ENCODE assay signal across 8 cellular contexts in the genomic region with DNA sequence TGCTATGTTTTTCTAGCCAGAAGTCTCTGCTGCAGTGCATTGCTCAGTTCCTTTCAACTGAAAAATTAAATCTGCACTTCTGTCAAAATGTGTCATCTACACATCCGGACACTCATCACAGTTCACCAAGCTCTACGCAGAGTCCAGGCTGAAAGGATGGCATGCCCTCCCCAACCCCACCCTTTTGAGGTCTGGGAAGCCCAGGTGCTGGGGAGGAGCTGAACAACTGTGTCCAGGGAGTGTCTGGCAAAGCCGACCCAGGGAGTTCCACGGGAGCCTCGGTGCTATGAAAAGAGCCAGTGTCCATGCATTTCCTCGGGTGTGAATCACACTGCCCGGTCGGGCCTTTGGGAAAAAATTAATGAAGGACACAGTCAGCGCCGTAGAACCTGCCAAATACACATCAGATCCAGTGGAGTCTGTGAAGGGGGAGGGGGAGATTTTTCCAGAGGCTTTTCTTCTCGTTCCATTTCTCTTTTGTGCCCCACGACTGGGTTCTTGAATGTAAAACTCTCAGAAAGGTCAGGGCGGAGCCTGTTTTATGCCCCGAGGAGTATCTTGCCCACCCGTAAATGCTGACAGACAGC. TPM values are rescaled to one million over a fixed set of nuclear protein-coding genes. Genes with fewer than 3 reads are reported as not detected.
A peak's percentile ranks its signal among the peaks of the same experiment; 100 is the strongest.
DNase-seq lines count a peak whose midpoint lies in the region; ATAC-seq, FAIRE-seq and TF ChIP-seq lines count a peak whose summit lies in the region.

No MANE protein-coding gene starts in this region.

- no peak for TF ChIP-seq POLR2A in H1 (IDR thresholded peaks at IDR 0.05; ENCODE audit: control extremely low read depth in 1 of 2, low read depth in 2 of 2, low read length in 2 of 2)
- no peak for TF ChIP-seq POLR2A in suprapubic skin (IDR thresholded peaks at IDR 0.05)

- no peak overlapping the region for H2BK12ac ChIP-seq in H1 (ENCODE audit: low read depth, low read length)

- peak overlapping the region; percentile 54; the same call in 1 of the 2 replicates for H2AFZ ChIP-seq in H1 (ENCODE audit: low read length)

- peaks cover 0 to 38% of the 10 kb centered on the region in 2 experiments; a peak in 3 of 4 replicates for H3K79me2 ChIP-seq in H1 (ENCODE audit: control insufficient read depth in 1 of 2, insufficient read depth in 2 of 2, low read length in 2 of 2)
- peaks cover 21% of the 10 kb centered on the region for H3K79me2 ChIP-seq in mesendoderm (ENCODE audit: control insufficient read depth, insufficient read depth, low read length)

- H3K27me3 Mint-ChIP-seq in activated CD4-positive, alpha-beta memory T cell treated with anti-CD3 and anti-CD28 coated beads, Interleukin-2, amount 10 ng/mL, durations not matched to agents 7 days and 5 days: peaks cover 35% of the 10 kb centered on the region

- peaks cover 25% of the 10 kb centered on the region for H3K4me1 Mint-ChIP-seq in activated CD4-positive, alpha-beta memory T cell treated with anti-CD3 and anti-CD28 coated beads, Interleukin-2, amount 10 ng/mL, durations not matched to agents 7 days and 5 days

- peak overlapping the region; percentile 65 to 89 (median 77) for H3K4me3 ChIP-seq in H1 (ENCODE audit: extremely low read depth in 1 of 4, insufficient read depth in 2 of 4, low read depth in 3 of 4, low read length in 4 of 4)
- H3K4me3 ChIP-seq in mesendoderm (ENCODE audit: low read length): peak overlapping the region; percentile 50
- peak overlapping the region; percentile 79 for H3K4me3 ChIP-seq in suprapubic skin

- H2BK120ac ChIP-seq in H1 (replicated peaks; ENCODE audit: low read depth, low read length) (peak overlapping the region; percentile 11), mesendoderm (ENCODE audit: low read depth, low read length) (no peak overlapping the region)

- no peak overlapping the region for H2BK15ac ChIP-seq in H1 (ENCODE audit: low read length)
- no peak overlapping the region for H2BK15ac ChIP-seq in mesendoderm (replicated peaks; ENCODE audit: low read depth)

- H3K56ac ChIP-seq in H1 (replicated peaks; ENCODE audit: insufficient read length, low read depth, low read length): no peak overlapping the region
- peak overlapping the region; percentile 89 for H3K56ac ChIP-seq in mesendoderm (ENCODE audit: low read length)

- no peaks in the 10 kb centered on the region for H3K36me3 ChIP-seq in H1 (ENCODE audit: control insufficient read depth in 2 of 4, insufficient read depth in 4 of 4, low read length in 3 of 4)
- H3K36me3 ChIP-seq in mesendoderm (ENCODE audit: control insufficient read depth, insufficient read depth, low read length): no peaks in the 10 kb centered on the region
- H3K36me3 ChIP-seq in suprapubic skin: no peaks in the 10 kb centered on the region

- H3K4me2 ChIP-seq in H1 (ENCODE audit: insufficient read depth in 1 of 2, low read depth in 2 of 2, low read length in 2 of 2) (peak overlapping the region; percentile 78 to 90), mesendoderm (ENCODE audit: low read length) (peak overlapping the region; percentile 53)

- peak overlapping the region; percentile 78 for H3K27ac Mint-ChIP-seq in activated CD4-positive, alpha-beta memory T cell treated with anti-CD3 and anti-CD28 coated beads, Interleukin-2, amount 10 ng/mL, durations not matched to agents 7 days and 5 days

- DNase-seq in GM10266 (ENCODE audit: extremely low spot score) (peak; percentile 35), M059J (ENCODE audit: low read depth) (peak; percentile 75), H1 (ENCODE audit: low read depth in 1 of 2, low spot score in 2 of 2) (no peak), mesendoderm (no peak), suprapubic skin (ENCODE audit: low spot score in 2 of 2) (peak in 1 of 2 donors; percentile 72)
- peak; percentile 46 for DNase-seq in activated CD4-positive, alpha-beta memory T cell treated with anti-CD3 and anti-CD28 coated beads, Interleukin-2, amount 10 ng/mL, durations not matched to agents 7 days and 5 days

- no peak for TF ChIP-seq RAD21 in H1 (IDR thresholded peaks at IDR 0.05 in 1 of 2, conservative IDR thresholded peaks at IDR 0.05 in 1 of 2; ENCODE audit: low read depth in 2 of 2, low read length in 2 of 2)

- H3K27ac ChIP-seq in H1 (ENCODE audit: low read depth, low read length) (no peak overlapping the region), mesendoderm (ENCODE audit: low read depth, low read length) (no peak overlapping the region), suprapubic skin (peak overlapping the region; percentile 85)

- no peaks in the 10 kb centered on the region for H3K36me3 Mint-ChIP-seq in activated CD4-positive, alpha-beta memory T cell treated with anti-CD3 and anti-CD28 coated beads, Interleukin-2, amount 10 ng/mL, durations not matched to agents 7 days and 5 days (ENCODE audit: low read depth)

- peak overlapping the region; percentile 52; the same call in 1 of the 2 replicates for H3K18ac ChIP-seq in H1 (ENCODE audit: extremely low read depth, low read length)
- peak overlapping the region; percentile 78 for H3K18ac ChIP-seq in mesendoderm (ENCODE audit: low read length)

- H4K8ac ChIP-seq in H1 (ENCODE audit: extremely low read depth, insufficient read depth, low read length): no peak overlapping the region
- H4K8ac ChIP-seq in mesendoderm (ENCODE audit: low read depth, low read length): no peak overlapping the region

- ATAC-seq in HG03565 (IDR thresholded peaks at IDR 0.05; ENCODE audit: unreplicated experiment) (no peak), HG03139 (IDR thresholded peaks at IDR 0.05; ENCODE audit: unreplicated experiment) (no peak)

- H3K27me3 ChIP-seq in H1 (replicated peaks in 1 of 4; ENCODE audit: control insufficient read depth in 3 of 4, extremely low read depth in 1 of 4, insufficient read depth in 3 of 4, low read length in 3 of 4): peaks cover 0 to 4% (median 0%) of the 10 kb centered on the region in 4 experiments; a peak in 2 of 7 replicates
- no peaks in the 10 kb centered on the region for H3K27me3 ChIP-seq in mesendoderm (ENCODE audit: insufficient read depth, low read length, poor library complexity)
- no peaks in the 10 kb centered on the region for H3K27me3 ChIP-seq in suprapubic skin

- no peak for TF ChIP-seq EP300 in H1 (IDR thresholded peaks at IDR 0.05; ENCODE audit: borderline replicate concordance in 1 of 2, low read depth in 2 of 2, low read length in 2 of 2)
- no peak for TF ChIP-seq EP300 in suprapubic skin (IDR thresholded peaks at IDR 0.05)

- CTCF ChIA-PET in activated CD4-positive, alpha-beta memory T cell treated with anti-CD3 and anti-CD28 coated beads, Interleukin-2, amount 10 ng/mL, durations not matched to agents 7 days and 5 days (lab: Charles Lee): interaction anchor here (1.0 to 1.7 kb wide), 4 partner anchors 12 to 608 kb away, joined by 3 to 4 read pairs (median 4); a partner anchor contains a TSS
- CTCF ChIA-PET in H1 (lab: Charles Lee; ENCODE audit: partially characterized antibody): interaction anchor here (0.6 to 1.8 kb wide), 5 partner anchors 72 to 254 kb away, joined by 3 to 5 read pairs (median 3); no protein-coding TSS in a partner anchor

- WGBS in H1 (ENCODE audit: extremely low coverage in 1 of 2, insufficient coverage in 1 of 2, insufficient read length in 1 of 2, insufficient replicate concordance in 2 of 2, low coverage in 1 of 2, low lambda C conversion rate in 2 of 2, missing lambda C conversion rate in 1 of 2), 2 experiments: 31% methylated on average over 15 of the region's 15 CpGs; no CpG with 5 or more reads in 1 of the 2 experiments
- WGBS in mesendoderm (ENCODE audit: extremely low coverage, insufficient coverage, low lambda C conversion rate): no CpG with 5 or more reads among the region's 15 CpGs
- 0% methylated on average over 14 of the region's 15 CpGs for WGBS in suprapubic skin

- peaks cover 0 to 16% (median 4%) of the 10 kb centered on the region in 4 experiments; a peak in 5 of 7 replicates for H3K4me1 ChIP-seq in H1 (replicated peaks in 1 of 4; ENCODE audit: control insufficient read depth in 3 of 4, insufficient read depth in 4 of 4, low read length in 3 of 4)
- H3K4me1 ChIP-seq in mesendoderm (ENCODE audit: control insufficient read depth, low read depth, low read length): peaks cover 12% of the 10 kb centered on the region
- H3K4me1 ChIP-seq in suprapubic skin: peaks cover 17% of the 10 kb centered on the region

- H3K9ac ChIP-seq in H1 (replicated peaks in 1 of 4; ENCODE audit: extremely low read depth in 1 of 4, low read depth in 3 of 4, low read length in 3 of 4) (peak overlapping the region in 3 of 4 experiments; percentile 34 to 64 (median 44); a peak in 3 of 7 replicates), mesendoderm (ENCODE audit: low read length) (peak overlapping the region; percentile 72)

- no peaks in the 10 kb centered on the region for H3K9me3 Mint-ChIP-seq in activated CD4-positive, alpha-beta memory T cell treated with anti-CD3 and anti-CD28 coated beads, Interleukin-2, amount 10 ng/mL, durations not matched to agents 7 days and 5 days

- no peak overlapping the region for H3K14ac ChIP-seq in H1 (ENCODE audit: insufficient read length)

- TF ChIP-seq CTCF in GM10266 (IDR thresholded peaks at IDR 0.05; ENCODE audit: control insufficient read depth, insufficient read depth, low read depth, missing control alignments) (no peak), H1 (IDR thresholded peaks at IDR 0.05; ENCODE audit: control extremely low read depth in 1 of 3, insufficient read depth in 1 of 3, low read depth in 1 of 3, low read length in 3 of 3) (no peak), suprapubic skin (IDR thresholded peaks at IDR 0.05) (no peak)

- H3K9me3 ChIP-seq in H1 (ENCODE audit: insufficient read depth in 2 of 2, low read depth in 1 of 2, low read length in 1 of 2) (no peaks in the 10 kb centered on the region), suprapubic skin (no peaks in the 10 kb centered on the region)

- no peak overlapping the region; the same call in 1 of the 2 replicates for H2BK5ac ChIP-seq in H1 (ENCODE audit: low read depth, low read length)
- H2BK5ac ChIP-seq in mesendoderm (ENCODE audit: low read length): no peak overlapping the region

- H3K4me3 Mint-ChIP-seq in activated CD4-positive, alpha-beta memory T cell treated with anti-CD3 and anti-CD28 coated beads, Interleukin-2, amount 10 ng/mL, durations not matched to agents 7 days and 5 days: peak overlapping the region; percentile 79

- peaks cover under 1 to 5% of the 10 kb centered on the region in 2 experiments for H4K20me1 ChIP-seq in H1 (replicated peaks in 1 of 2; ENCODE audit: control insufficient read depth in 1 of 2, insufficient read depth in 2 of 2, low read length in 2 of 2)

- no peak for FAIRE-seq in H1 (lab: Jason Lieb, UNC)

- POLR2A ChIA-PET in activated CD4-positive, alpha-beta memory T cell treated with anti-CD3 and anti-CD28 coated beads, Interleukin-2, amount 10 ng/mL, durations not matched to agents 7 days and 5 days (lab: Charles Lee): interaction anchor here (1.1 to 1.8 kb wide), 3 partner anchors 15 to 553 kb away, joined by 3 to 4 read pairs (median 4); a partner anchor contains a TSS
- POLR2A ChIA-PET in H1 (lab: Charles Lee; ENCODE audit: partially characterized antibody): interaction anchor here (0.7 to 9.5 kb wide), 4 partner anchors 16 to 165 kb away, joined by 3 to 65 read pairs (median 3); no protein-coding TSS in a partner anchor

- H4K91ac ChIP-seq in H1 (replicated peaks; ENCODE audit: insufficient read length, low read length): no peak overlapping the region

- H4K5ac ChIP-seq in H1 (ENCODE audit: insufficient read length, low read depth, low read length) (peak overlapping the region; percentile 57), mesendoderm (ENCODE audit: low read length) (no peak overlapping the region)

- H3K4ac ChIP-seq in H1 (replicated peaks; ENCODE audit: insufficient read length, low read depth, low read length): no peak overlapping the region
- peak overlapping the region; percentile 18 for H3K4ac ChIP-seq in mesendoderm (ENCODE audit: low read depth, low read length)

- H3K23me2 ChIP-seq in H1 (ENCODE audit: low read depth, low read length): peaks cover 9% of the 10 kb centered on the region

- H2AK5ac ChIP-seq in H1 (ENCODE audit: low read depth, low read length) (0 out of 2 replicates have a peak overlapping the region, but pooled peaks have one; percentile 14), mesendoderm (ENCODE audit: low read length) (no peak overlapping the region)

- H2BK20ac ChIP-seq in H1 (ENCODE audit: low read length): no peak overlapping the region

- H3K79me1 ChIP-seq in H1 (ENCODE audit: low read depth, low read length): no peaks in the 10 kb centered on the region
- peaks cover 1% of the 10 kb centered on the region for H3K79me1 ChIP-seq in mesendoderm (ENCODE audit: low read length)

- H3K23ac ChIP-seq in H1 (ENCODE audit: insufficient read length) (no peak overlapping the region), mesendoderm (ENCODE audit: low read length) (no peak overlapping the region)

RNA-seq across cellular contexts. Expression of a gene that starts 0.7 kb away (rescaled TPM):
- 12.1 and 27.9 TPM in 2 replicates for total RNA-seq in M059J (2014; rRNA removed; shearing (Covaris generic))
- 10 to 100 TPM; 13.2 to 18.7 TPM for total RNA-seq in activated CD4-positive, alpha-beta memory T cell treated with anti-CD3 and anti-CD28 coated beads, Interleukin-2, amount 10 ng/mL, durations not matched to agents 7 days and 5 days
- 84.1 and 98.3 TPM in 2 replicates for total RNA-seq in H1 (2021; fragmentation: NEBNext Ultra II Directional; extraction: Animal tissue kit (Norgen Biotek cat#: 25700))
- 6.1 and 10.4 TPM in 2 replicates for polyA plus RNA-seq in H1 (2011; rRNA removed)
- 18.7 TPM for polyA plus RNA-seq in H1 (2011; cell fraction: cytosol; rRNA removed)
- polyA plus RNA-seq in H1 (2011; cell fraction: nucleus; rRNA removed): 5.3 TPM
- polyA plus RNA-seq in H1 (2012, experiment 1 of 2): 25.6 to 55.7 TPM (median 33.8 TPM) in 4 replicates
- polyA plus RNA-seq in H1 (2012, experiment 2 of 2): 5.5 TPM
- 28.3 TPM for polyA plus RNA-seq in H1 (2013, experiment 1 of 2)
- 30.3 TPM for polyA plus RNA-seq in H1 (2013, experiment 2 of 2)
- 16.4 and 32.4 TPM in 2 replicates for polyA minus RNA-seq in H1 (2011; rRNA and poly(A)+ RNA removed)
- 16.7 TPM for polyA minus RNA-seq in H1 (2011; cell fraction: cytosol; rRNA and poly(A)+ RNA removed)
- 58.0 TPM for polyA minus RNA-seq in H1 (2011; cell fraction: nucleus; rRNA and poly(A)+ RNA removed)
- polyA plus RNA-seq in mesendoderm (2013, experiment 1 of 2): 55.9 TPM
- 55.4 TPM for polyA plus RNA-seq in mesendoderm (2013, experiment 2 of 2)
- total RNA-seq in suprapubic skin: 1 to 10 TPM; 5.6 to 6.4 (median 6.0) TPM

Comparison
In these comparisons a context has a peak if more than half of its experiments do, and no peak if none do; other contexts are left out.
1. DNase-seq: peak in GM10266 (single experiment), M059J (single experiment) and activated CD4-positive, alpha-beta memory T cell treated with anti-CD3 and anti-CD28 coated beads, Interleukin-2, amount 10 ng/mL, durations not matched to agents 7 days and 5 days (single experiment); none in H1 (0 of 2) and mesendoderm (single experiment).
2. Peak in every context shown above with its lines, with median percentiles within 50 percentile points of each other: H3K4me3 ChIP-seq.